In the genomic region with DNA sequence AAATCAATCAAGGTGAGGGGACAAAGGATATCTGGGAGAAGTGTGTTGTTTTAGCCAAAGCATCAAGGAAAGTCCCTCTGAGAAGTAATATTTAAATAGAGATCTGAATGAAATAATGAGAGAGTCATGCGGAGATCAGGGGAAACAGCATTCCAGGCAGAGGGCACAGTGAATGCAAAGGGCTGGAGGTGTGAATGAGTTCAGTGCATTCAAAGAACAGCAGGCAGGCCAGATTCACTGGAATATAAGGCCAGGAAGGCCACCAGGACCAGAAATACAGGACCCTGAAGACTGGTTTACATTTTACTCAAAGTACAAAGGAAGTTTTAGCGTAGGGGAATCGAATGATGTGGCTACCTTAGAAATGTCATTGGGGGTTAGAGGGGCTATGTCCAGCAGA, we compare ENCODE assay signal across 20 cellular contexts.
DNase-seq lines count a peak whose midpoint lies in the region; ATAC-seq and TF ChIP-seq lines count a peak whose summit lies in the region.
"Had no signal": no experiment of that assay in that cellular context is flagged by ENCODE, and none has a peak within 500 bp of the region (broad histone marks: within the 10 kb centered on the region; RNA-seq: fewer than 3 reads in every experiment).

No MANE protein-coding gene starts in this region.

- H2BK15ac ChIP-seq in mesendoderm (replicated peaks; ENCODE audit: low read depth): no peak overlapping the region

- no peak for ATAC-seq in upper lobe of right lung
- ATAC-seq: CD8-positive, alpha-beta T cell had no signal

- no peak overlapping the region for H2BK120ac ChIP-seq in mesendoderm (ENCODE audit: low read depth, low read length)

- H3K36me3 ChIP-seq in SJCRH30 (no peaks in the 10 kb centered on the region), endodermal cell (ENCODE audit: control insufficient read depth, insufficient read depth, low read length) (no peaks in the 10 kb centered on the region), mesendoderm (ENCODE audit: control insufficient read depth, insufficient read depth, low read length) (no peaks in the 10 kb centered on the region), upper lobe of right lung (no peaks in the 10 kb centered on the region)
- H3K36me3 ChIP-seq: BLaER1, HAP-1 had no signal

- H3K9me3 Mint-ChIP-seq in activated naive CD4-positive, alpha-beta T cell treated with anti-CD3 and anti-CD28 coated beads, Interleukin-2, amount 50 U/mL, for 24 hours: peaks cover 5% of the 10 kb centered on the region
- no peaks in the 10 kb centered on the region for H3K9me3 Mint-ChIP-seq in endodermal cell
- H3K9me3 Mint-ChIP-seq: CD8-positive, alpha-beta T cell had no signal

- no peak overlapping the region for H3K4ac ChIP-seq in mesendoderm (ENCODE audit: low read depth, low read length)

- H3K9me3 ChIP-seq in SJCRH30 (replicated peaks) (no peaks in the 10 kb centered on the region; the same call in 1 of the 2 replicates), endodermal cell (ENCODE audit: control insufficient read depth, low read length) (no peaks in the 10 kb centered on the region), upper lobe of right lung (no peaks in the 10 kb centered on the region)
- H3K9me3 ChIP-seq: Caco-2, HAP-1 had no signal

- H3K4me3 Mint-ChIP-seq in activated naive CD4-positive, alpha-beta T cell treated with anti-CD3 and anti-CD28 coated beads, Interleukin-2, amount 50 U/mL, for 24 hours: no peak overlapping the region
- H3K4me3 Mint-ChIP-seq in endodermal cell: no peak overlapping the region
- H3K4me3 Mint-ChIP-seq: B cell; CD4-positive, CD25-positive, alpha-beta regulatory T cell; CD8-positive, alpha-beta T cell; HFFc6 had no signal

- H3K4me1 Mint-ChIP-seq in activated naive CD4-positive, alpha-beta T cell treated with anti-CD3 and anti-CD28 coated beads, Interleukin-2, amount 50 U/mL, for 24 hours: no peaks in the 10 kb centered on the region
- no peaks in the 10 kb centered on the region for H3K4me1 Mint-ChIP-seq in endodermal cell
- H3K4me1 Mint-ChIP-seq: B cell; CD4-positive, CD25-positive, alpha-beta regulatory T cell had no signal

- H3K36me3 Mint-ChIP-seq in activated naive CD4-positive, alpha-beta T cell treated with anti-CD3 and anti-CD28 coated beads, Interleukin-2, amount 50 U/mL, for 24 hours: no peaks in the 10 kb centered on the region
- no peaks in the 10 kb centered on the region for H3K36me3 Mint-ChIP-seq in endodermal cell (ENCODE audit: low read depth)
- H3K36me3 Mint-ChIP-seq: CD4-positive, CD25-positive, alpha-beta regulatory T cell; CD8-positive, alpha-beta T cell had no signal

- no peak overlapping the region for H3K4me2 ChIP-seq in mesendoderm (ENCODE audit: low read length)
- H3K4me2 ChIP-seq: BLaER1 had no signal

- no peak overlapping the region for H3K23ac ChIP-seq in mesendoderm (ENCODE audit: low read length)

- H3K18ac ChIP-seq in mesendoderm (ENCODE audit: low read length): no peak overlapping the region

- H3K4me1 ChIP-seq in SJCRH30: peaks cover 19% of the 10 kb centered on the region
- H3K4me1 ChIP-seq in endodermal cell (ENCODE audit: control insufficient read depth, insufficient read depth, low read length): no peaks in the 10 kb centered on the region
- no peaks in the 10 kb centered on the region for H3K4me1 ChIP-seq in mesendoderm (ENCODE audit: control insufficient read depth, low read depth, low read length)
- H3K4me1 ChIP-seq in upper lobe of right lung: no peaks in the 10 kb centered on the region
- H3K4me1 ChIP-seq: BLaER1, Caco-2, HAP-1 had no signal

- H3K9ac ChIP-seq in endodermal cell (ENCODE audit: extremely low read depth, low read length, poor library complexity, severe bottlenecking) (no peak overlapping the region), mesendoderm (ENCODE audit: low read length) (no peak overlapping the region)
- H3K9ac ChIP-seq: BLaER1, GM23248 had no signal

- H4K5ac ChIP-seq in mesendoderm (ENCODE audit: low read length): no peak overlapping the region

- H2BK5ac ChIP-seq in mesendoderm (ENCODE audit: low read length): no peak overlapping the region

- H3K4me3 ChIP-seq in SJCRH30: no peak overlapping the region
- H3K4me3 ChIP-seq in endodermal cell (ENCODE audit: low read length): no peak overlapping the region
- no peak overlapping the region for H3K4me3 ChIP-seq in mesendoderm (ENCODE audit: low read length)
- H3K4me3 ChIP-seq in upper lobe of right lung: no peak overlapping the region
- H3K4me3 ChIP-seq: BLaER1, GM23248, HAP-1 had no signal

- H3K27me3 ChIP-seq in SJCRH30 (no peaks in the 10 kb centered on the region), endodermal cell (ENCODE audit: control insufficient read depth, insufficient read depth, low read length, poor library complexity, severe bottlenecking) (no peaks in the 10 kb centered on the region), mesendoderm (ENCODE audit: insufficient read depth, low read length, poor library complexity) (no peaks in the 10 kb centered on the region), upper lobe of right lung (no peaks in the 10 kb centered on the region)
- H3K27me3 ChIP-seq: BLaER1 had no signal

- no peak overlapping the region for H4K8ac ChIP-seq in mesendoderm (ENCODE audit: low read depth, low read length)

- no peak for TF ChIP-seq CTCF in endodermal cell (conservative IDR thresholded peaks at IDR 0.05)
- TF ChIP-seq CTCF in upper lobe of right lung (IDR thresholded peaks at IDR 0.05): no peak

- no peaks in the 10 kb centered on the region for H3K27me3 Mint-ChIP-seq in activated naive CD4-positive, alpha-beta T cell treated with anti-CD3 and anti-CD28 coated beads, Interleukin-2, amount 50 U/mL, for 24 hours
- H3K27me3 Mint-ChIP-seq in endodermal cell (ENCODE audit: insufficient read depth): peaks cover 3% of the 10 kb centered on the region
- H3K27me3 Mint-ChIP-seq: B cell; CD4-positive, CD25-positive, alpha-beta regulatory T cell had no signal

- no peaks in the 10 kb centered on the region for H3K79me1 ChIP-seq in mesendoderm (ENCODE audit: low read length)

- intact Hi-C loops in upper lobe of right lung (cut with DNase I): no loop called here

- no peak for DNase-seq in activated naive CD4-positive, alpha-beta T cell treated with anti-CD3 and anti-CD28 coated beads, Interleukin-2, amount 50 U/mL, for 16 hours
- no peak for DNase-seq in SJCRH30
- peak; percentile 62 for DNase-seq in endodermal cell
- DNase-seq in mesendoderm: peak; percentile 51
- no peak for DNase-seq in NCI-H446 treated with DMSO at 0.1 percent for 48 hours (lab: John Stamatoyannopoulos, UW)
- no peak for DNase-seq in upper lobe of right lung
- DNase-seq in HT-29 (ENCODE audit: low spot score): no peak
- DNase-seq: Caco-2; CD4-positive, CD25-positive, alpha-beta regulatory T cell; CD8-positive, alpha-beta T cell; DMS153; DND-41; GM23248; HFFc6 had no signal

- no peak overlapping the region for H3K56ac ChIP-seq in mesendoderm (ENCODE audit: low read length)

- peak overlapping the region; percentile 43 for H3K27ac Mint-ChIP-seq in activated naive CD4-positive, alpha-beta T cell treated with anti-CD3 and anti-CD28 coated beads, Interleukin-2, amount 50 U/mL, for 24 hours
- H3K27ac Mint-ChIP-seq in endodermal cell: no peak overlapping the region
- H3K27ac Mint-ChIP-seq: B cell; CD4-positive, CD25-positive, alpha-beta regulatory T cell; CD8-positive, alpha-beta T cell; HFFc6 had no signal

- 86 to 87% methylated on average over 3 of the region's 3 CpGs for WGBS in endodermal cell (ENCODE audit: insufficient coverage in 1 of 2, insufficient read length in 1 of 2), 2 experiments
- no CpG with 5 or more reads among the region's 3 CpGs for WGBS in mesendoderm (ENCODE audit: extremely low coverage, insufficient coverage, low lambda C conversion rate)

- no peaks in the 10 kb centered on the region for H3K79me2 ChIP-seq in mesendoderm (ENCODE audit: control insufficient read depth, insufficient read depth, low read length)

- no peak overlapping the region for H2AK5ac ChIP-seq in mesendoderm (ENCODE audit: low read length)

- H3K27ac ChIP-seq in SJCRH30 (peak overlapping the region; percentile 69), endodermal cell (ENCODE audit: low read depth, low read length) (no peak overlapping the region), mesendoderm (ENCODE audit: low read depth, low read length) (no peak overlapping the region), upper lobe of right lung (no peak overlapping the region)
- H3K27ac ChIP-seq: 22Rv1, BLaER1, C4-2B, GM23248 had no signal

Comparison
In these comparisons a context has a peak if more than half of its experiments do, and no peak if none do; other contexts are left out.
1. DNase-seq: peak in endodermal cell (single experiment) and mesendoderm (single experiment); none in activated naive CD4-positive, alpha-beta T cell treated with anti-CD3 and anti-CD28 coated beads, Interleukin-2, amount 50 U/mL, for 16 hours (single experiment), SJCRH30 (0 of 2), NCI-H446 treated with DMSO at 0.1 percent for 48 hours (single experiment), upper lobe of right lung (single experiment) and HT-29 (single experiment).